ENCODE assay signal across 8 cellular contexts in genomic region chr2:169397697-169398096, GRCh38. TPM values are rescaled to one million over a fixed set of nuclear protein-coding genes. Genes with fewer than 3 reads are reported as not detected.
DNase-seq lines count a peak whose midpoint lies in the region; ATAC-seq, FAIRE-seq and TF ChIP-seq lines count a peak whose summit lies in the region.

No MANE protein-coding gene starts in this region.

- peak in 2 of 3 experiments; percentile 31 to 36; a peak in 2 of 4 replicates for TF ChIP-seq CTCF in H1 (IDR thresholded peaks at IDR 0.05; ENCODE audit: control extremely low read depth in 1 of 3, insufficient read depth in 1 of 3, low read depth in 1 of 3, low read length in 3 of 3)

- H3K23me2 ChIP-seq in H1 (ENCODE audit: low read depth, low read length) = no peaks in the 10 kb centered on the region

- no peak overlapping the region for H2BK120ac ChIP-seq in H1 (replicated peaks; ENCODE audit: low read depth, low read length)

- no peak overlapping the region for H2BK12ac ChIP-seq in H1 (ENCODE audit: low read depth, low read length)

- no peak overlapping the region for H3K56ac ChIP-seq in H1 (replicated peaks; ENCODE audit: insufficient read length, low read depth, low read length)

- no peak overlapping the region for H2BK15ac ChIP-seq in H1 (ENCODE audit: low read length)

- H3K79me1 ChIP-seq in H1 (ENCODE audit: low read depth, low read length) = no peaks in the 10 kb centered on the region

- H3K4me3 ChIP-seq in H1 (ENCODE audit: extremely low read depth in 1 of 4, insufficient read depth in 2 of 4, low read depth in 3 of 4, low read length in 4 of 4) = no peak overlapping the region

- H2BK5ac ChIP-seq in H1 (ENCODE audit: low read depth, low read length) = no peak overlapping the region

- H3K23ac ChIP-seq in H1 (ENCODE audit: insufficient read length) = no peak overlapping the region

- H3K4me2 ChIP-seq in H1 (ENCODE audit: insufficient read depth in 1 of 2, low read depth in 2 of 2, low read length in 2 of 2) = no peak overlapping the region

- no peak overlapping the region for H3K9ac ChIP-seq in H1 (replicated peaks in 1 of 4; ENCODE audit: extremely low read depth in 1 of 4, low read depth in 3 of 4, low read length in 3 of 4)

- no peaks in the 10 kb centered on the region for H3K36me3 ChIP-seq in H1 (ENCODE audit: control insufficient read depth in 2 of 4, insufficient read depth in 4 of 4, low read length in 3 of 4)

- no peak overlapping the region for H3K4ac ChIP-seq in H1 (replicated peaks; ENCODE audit: insufficient read length, low read depth, low read length)

- no peaks in the 10 kb centered on the region for H3K27me3 ChIP-seq in H1 (replicated peaks in 1 of 4; ENCODE audit: control insufficient read depth in 3 of 4, extremely low read depth in 1 of 4, insufficient read depth in 3 of 4, low read length in 3 of 4)

- H3K79me2 ChIP-seq in H1 (ENCODE audit: control insufficient read depth in 1 of 2, insufficient read depth in 2 of 2, low read length in 2 of 2) = no peaks in the 10 kb centered on the region

- no peak overlapping the region for H2BK20ac ChIP-seq in H1 (ENCODE audit: low read length)

- no peak overlapping the region for H4K91ac ChIP-seq in H1 (replicated peaks; ENCODE audit: insufficient read length, low read length)

- WGBS in H1 (ENCODE audit: extremely low coverage in 1 of 2, insufficient coverage in 1 of 2, insufficient read length in 1 of 2, insufficient replicate concordance in 2 of 2, low coverage in 1 of 2, low lambda C conversion rate in 2 of 2, missing lambda C conversion rate in 1 of 2), 2 experiments = 80% methylated on average over 2 of the region's 2 CpGs; no CpG with 5 or more reads in 1 of the 2 experiments

- no peak overlapping the region for H4K5ac ChIP-seq in H1 (ENCODE audit: insufficient read length, low read depth, low read length)

- DNase-seq in DMS153 treated with DMSO at 0.1 percent for 48 hours (lab: John Stamatoyannopoulos, UW; ENCODE audit: unreplicated experiment) (peak; percentile 15), DMS153 (lab: John Stamatoyannopoulos, UW) (no peak), NCI-H2227 treated with DMSO at 0.1 percent for 48 hours (lab: John Stamatoyannopoulos, UW) (peak; percentile 50), H1 (ENCODE audit: low read depth in 1 of 2, low spot score in 2 of 2) (no peak), putamen (ENCODE audit: low spot score) (peak; percentile 5), UCSD-AML1 (lab: John Stamatoyannopoulos, UW; ENCODE audit: unreplicated experiment) (no peak)
- DNase-seq in activated T-cell treated with anti-CD3 and anti-CD28 coated beads, Interleukin-2, amount 50 U/mL, for 1 hour = no peak

- H3K14ac ChIP-seq in H1 (ENCODE audit: insufficient read length) = no peak overlapping the region

- POLR2A ChIA-PET in H1 (lab: Charles Lee; ENCODE audit: partially characterized antibody) = interaction anchor here (0.7 kb wide), 1 partner anchor 125 kb away, joined by 5 read pairs; no protein-coding TSS in a partner anchor

- H3K4me1 ChIP-seq in H1 (replicated peaks in 1 of 4; ENCODE audit: control insufficient read depth in 3 of 4, insufficient read depth in 4 of 4, low read length in 3 of 4) = peaks cover 0 to 9% (median 3%) of the 10 kb centered on the region in 4 experiments; a peak in 3 of 7 replicates

- no peak overlapping the region for H2AK5ac ChIP-seq in H1 (ENCODE audit: low read depth, low read length)

- H3K9me3 ChIP-seq in H1 (ENCODE audit: insufficient read depth in 2 of 2, low read depth in 1 of 2, low read length in 1 of 2) = peaks cover 0 to 6% of the 10 kb centered on the region in 2 experiments; a peak in 2 of 4 replicates

- TF ChIP-seq EP300 in H1 (IDR thresholded peaks at IDR 0.05; ENCODE audit: borderline replicate concordance in 1 of 2, low read depth in 2 of 2, low read length in 2 of 2) = no peak

- no peak for FAIRE-seq in H1 (lab: Jason Lieb, UNC)

- CTCF ChIA-PET in H1 (lab: Charles Lee; ENCODE audit: partially characterized antibody) = interaction anchor here (0.7 to 5.2 kb wide), 9 partner anchors 10 to 786 kb away, joined by 3 to 39 read pairs (median 3); no protein-coding TSS in a partner anchor

- TF ChIP-seq POLR2A in H1 (IDR thresholded peaks at IDR 0.05; ENCODE audit: control extremely low read depth in 1 of 2, low read depth in 2 of 2, low read length in 2 of 2) = no peak

- no peak overlapping the region for H3K27ac ChIP-seq in H1 (ENCODE audit: low read depth, low read length)

- H4K20me1 ChIP-seq in H1 (replicated peaks in 1 of 2; ENCODE audit: control insufficient read depth in 1 of 2, insufficient read depth in 2 of 2, low read length in 2 of 2) = no peaks in the 10 kb centered on the region

- peak; percentile 72 to 75 for TF ChIP-seq RAD21 in H1 (IDR thresholded peaks at IDR 0.05 in 1 of 2, conservative IDR thresholded peaks at IDR 0.05 in 1 of 2; ENCODE audit: low read depth in 2 of 2, low read length in 2 of 2)

- ATAC-seq in GM18511 (IDR thresholded peaks at IDR 0.05; ENCODE audit: unreplicated experiment) = no peak

- H4K8ac ChIP-seq in H1 (ENCODE audit: extremely low read depth, insufficient read depth, low read length) = no peak overlapping the region

- no peak overlapping the region for H2AFZ ChIP-seq in H1 (ENCODE audit: low read length)

- H3K18ac ChIP-seq in H1 (ENCODE audit: extremely low read depth, low read length) = no peak overlapping the region

TF ChIP-seq in H1, 55 proteins besides CTCF, POLR2A, EP300 and RAD21 (continues in another document):
- TF ChIP-seq MAFK (IDR thresholded peaks at IDR 0.05; ENCODE audit: low read depth, low read length) (no peak), CTBP2 (IDR thresholded peaks at IDR 0.05; ENCODE audit: borderline replicate concordance, insufficient read depth, insufficient read length, low read length) (no peak), KDM5A (IDR thresholded peaks at IDR 0.05; ENCODE audit: low read length) (no peak), KDM1A (IDR thresholded peaks at IDR 0.05; ENCODE audit: borderline replicate concordance, low read length) (no peak), SRF (IDR thresholded peaks at IDR 0.05; ENCODE audit: low read depth, low read length) (no peak), EZH2 (IDR thresholded peaks at IDR 0.05; ENCODE audit: low read depth, low read length, severe bottlenecking) (no peak), RXRA (IDR thresholded peaks at IDR 0.05; ENCODE audit: insufficient read depth, low read depth, low read length) (no peak), NANOG (IDR thresholded peaks at IDR 0.05; ENCODE audit: insufficient read depth, low read depth, low read length, poor library complexity, severe bottlenecking) (no peak), BACH1 (IDR thresholded peaks at IDR 0.05; ENCODE audit: low read length) (no peak), YY1 (IDR thresholded peaks at IDR 0.05; ENCODE audit: low read depth, low read length) (no peak), NRF1 (IDR thresholded peaks at IDR 0.05; ENCODE audit: low read depth, low read length) (no peak), ATF3 (IDR thresholded peaks at IDR 0.05; ENCODE audit: insufficient read depth, low read depth, low read length) (no peak), HDAC6 (IDR thresholded peaks at IDR 0.05; ENCODE audit: low read depth, low read length) (no peak), TAF7 (optimal IDR thresholded peaks at IDR 0.05; ENCODE audit: borderline replicate concordance, low read depth, low read length) (no peak), ATF2 (IDR thresholded peaks at IDR 0.05; ENCODE audit: low read length) (no peak), SP1 (IDR thresholded peaks at IDR 0.05; ENCODE audit: low read depth, low read length) (no peak), FOSL1 (IDR thresholded peaks at IDR 0.05; ENCODE audit: insufficient read depth, low read depth, low read length) (no peak)

RNA-seq across cellular contexts. Expression of gene LRP2, which starts 35.4 kb away (rescaled TPM):
- 2.4 and 2.9 TPM in 2 replicates for total RNA-seq in H1 (2021; fragmentation: NEBNext Ultra II Directional; extraction: Animal tissue kit (Norgen Biotek cat#: 25700))
- 2.0 and 2.5 TPM in 2 replicates for polyA plus RNA-seq in H1 (2011; rRNA removed)
- 2.8 TPM for polyA plus RNA-seq in H1 (2011; cell fraction: cytosol; rRNA removed)
- polyA plus RNA-seq in H1 (2011; cell fraction: nucleus; rRNA removed) = 7.1 TPM
- 1.7 to 2.5 TPM (median 2.2 TPM) in 4 replicates for polyA plus RNA-seq in H1 (2012, experiment 1 of 2)
- polyA plus RNA-seq in H1 (2012, experiment 2 of 2) = 0.07 TPM
- polyA plus RNA-seq in H1 (2013, experiment 1 of 2) = 0.65 TPM
- polyA plus RNA-seq in H1 (2013, experiment 2 of 2) = 0.53 TPM
- 9.5 and 12.6 TPM in 2 replicates for polyA minus RNA-seq in H1 (2011; rRNA and poly(A)+ RNA removed)
- 5.4 TPM for polyA minus RNA-seq in H1 (2011; cell fraction: cytosol; rRNA and poly(A)+ RNA removed)
- polyA minus RNA-seq in H1 (2011; cell fraction: nucleus; rRNA and poly(A)+ RNA removed) = 11.8 TPM

Comparison
In these comparisons a context has a peak if more than half of its experiments do, and no peak if none do; other contexts are left out.
1. DNase-seq: peak in DMS153 treated with DMSO at 0.1 percent for 48 hours (single experiment), NCI-H2227 treated with DMSO at 0.1 percent for 48 hours (single experiment) and putamen (single experiment); none in DMS153 (single experiment), H1 (0 of 2), UCSD-AML1 (single experiment) and activated T-cell treated with anti-CD3 and anti-CD28 coated beads, Interleukin-2, amount 50 U/mL, for 1 hour (single experiment).